20 cellular contexts compared by ENCODE assay signal in genomic region chr1:27858949-27859576, GRCh38. TPM values are rescaled to one million over a fixed set of nuclear protein-coding genes. Genes with fewer than 3 reads are reported as not detected.
DNase-seq lines count a peak whose midpoint lies in the region; ATAC-seq and TF ChIP-seq lines count a peak whose summit lies in the region.
"Had no signal": no experiment of that assay in that cellular context is flagged by ENCODE, and none has a peak within 500 bp of the region (broad histone marks: within the 10 kb centered on the region; RNA-seq: fewer than 3 reads in every experiment).

No MANE protein-coding gene starts in this region.

- H4K20me1 ChIP-seq in OCI-LY7 (ENCODE audit: insufficient read depth, low read length): no peaks in the 10 kb centered on the region

- no peaks in the 10 kb centered on the region for H3K27me3 ChIP-seq in NT2/D1 (ENCODE audit: insufficient read depth, insufficient read length)
- no peaks in the 10 kb centered on the region for H3K27me3 ChIP-seq in right lobe of liver
- H3K27me3 ChIP-seq in sigmoid colon: no peaks in the 10 kb centered on the region
- H3K27me3 ChIP-seq: pancreas, right atrium auricular region, thyroid gland had no signal

- no TSS peak for BruUV-seq in OCI-LY7 (replicated peaks; lab: Mats Ljungman, UMichigan)

- TF ChIP-seq CTCF in right lobe of liver (IDR thresholded peaks at IDR 0.05): no peak
- TF ChIP-seq CTCF in sigmoid colon (IDR thresholded peaks at IDR 0.05): no peak
- TF ChIP-seq CTCF in OCI-LY7 (conservative IDR thresholded peaks at IDR 0.05; ENCODE audit: low read length): no peak

- no peaks in the 10 kb centered on the region for H3K79me2 ChIP-seq in OCI-LY7 (ENCODE audit: insufficient read depth, low read depth, low read length)

- peaks cover 18% of the 10 kb centered on the region for H3K4me1 ChIP-seq in NT2/D1 (ENCODE audit: insufficient read depth, insufficient read length)
- no peaks in the 10 kb centered on the region for H3K4me1 ChIP-seq in right lobe of liver
- H3K4me1 ChIP-seq in sigmoid colon: peaks cover 0 to 11% (median 4%) of the 10 kb centered on the region in 4 donors
- peaks cover 18% of the 10 kb centered on the region for H3K4me1 ChIP-seq in OCI-LY7 (ENCODE audit: insufficient read depth, low read length, poor library complexity, severe bottlenecking)
- H3K4me1 ChIP-seq: pancreas had no signal

- no peak for TF ChIP-seq EP300 in sigmoid colon (IDR thresholded peaks at IDR 0.05)

- DNase-seq in ELF-1 (ENCODE audit: low read depth, low spot score) (peak; percentile 64), NT2/D1 (ENCODE audit: low read depth, low spot score) (no peak), right lobe of liver (no peak), sigmoid colon (peak; percentile 56), OCI-LY7 (ENCODE audit: low spot score) (no peak), mesenteric fat pad (ENCODE audit: low spot score) (no peak)
- no peak for DNase-seq in stimulated activated CD4-positive, alpha-beta T cell treated with anti-CD3 and anti-CD28 coated beads, Interleukin-12 subunit alpha, Interleukin-12 subunit beta, amount 100 ng/mL, for 4 hours
- DNase-seq: activated CD4-positive, alpha-beta T cell treated with anti-CD3 and anti-CD28 coated beads for 36 hours; activated T-cell treated with anti-CD3 and anti-CD28 coated beads, Interleukin-2, amount 50 U/mL, for 48 hours; CD4-positive, alpha-beta memory T cell; DMS153; NCI-H1092; NCI-H187 treated with DMSO at 0.1 percent for 48 hours; NCI-H69; SK-N-SH; stimulated activated naive CD8-positive, alpha-beta T cell treated with anti-CD3 and anti-CD28 coated beads, Interleukin-15, amount 100 ng/mL, for 72 hours; T-helper 17 cell; thyroid gland had no signal

- H3K27ac ChIP-seq in right lobe of liver (no peak overlapping the region), sigmoid colon (peak overlapping the region in 1 of 4 donors; percentile 53), OCI-LY7 (ENCODE audit: low read depth, low read length, poor library complexity, severe bottlenecking) (no peak overlapping the region)
- H3K27ac ChIP-seq: pancreas, right atrium auricular region had no signal

- POLR2A ChIA-PET in OCI-LY7 (lab: Charles Lee): no interaction called here

- ATAC-seq in right lobe of liver: peak in 3 of 4 donors; percentile 14 to 33 (median 23)

- H3K36me3 ChIP-seq in NT2/D1 (ENCODE audit: insufficient read depth, insufficient read length, low read length) (no peaks in the 10 kb centered on the region), right lobe of liver (no peaks in the 10 kb centered on the region), sigmoid colon (no peaks in the 10 kb centered on the region), OCI-LY7 (ENCODE audit: insufficient read depth, low read length) (peaks cover 6% of the 10 kb centered on the region; the same call in 1 of the 2 replicates)
- H3K36me3 ChIP-seq: pancreas, right atrium auricular region, thyroid gland had no signal

- TF ChIP-seq POLR2A in right lobe of liver (IDR thresholded peaks at IDR 0.05): no peak
- TF ChIP-seq POLR2A in sigmoid colon (IDR thresholded peaks at IDR 0.05): no peak

- WGBS in right lobe of liver (ENCODE audit: insufficient coverage, low coverage, low lambda C conversion rate, missing lambda C conversion rate): 82% methylated on average over 7 of the region's 14 CpGs
- WGBS in sigmoid colon, 2 donors: 87 to 90% methylated on average over 14 of the region's 14 CpGs

- H3K4me2 ChIP-seq in OCI-LY7 (ENCODE audit: low read length): no peak overlapping the region
- H3K4me2 ChIP-seq: SK-N-SH had no signal

- H2AFZ ChIP-seq in OCI-LY7 (ENCODE audit: low read length): no peak overlapping the region

- intact Hi-C loops in right lobe of liver (cut with DNase I): loop anchor here in 1 of 2 donors (10.0 kb wide), 1 partner anchor 116 kb away; no protein-coding TSS in a partner anchor
- intact Hi-C loops in sigmoid colon (cut with DNase I): loop anchor here (1.0 kb wide), 1 partner anchor 120 kb away; no protein-coding TSS in a partner anchor
- intact Hi-C loops in OCI-LY7 (cut with micrococcal nuclease; ENCODE audit: unreplicated experiment): loop anchor here (1.0 to 5.0 kb wide), 5 partner anchors 32 to 350 kb away; partner anchors contain the start of gene SMPDL3B

- H3K4me3 ChIP-seq in NT2/D1 (ENCODE audit: insufficient read length, low read depth) (no peak overlapping the region), right lobe of liver (no peak overlapping the region), sigmoid colon (no peak overlapping the region), OCI-LY7 (ENCODE audit: low read depth, low read length, poor library complexity, severe bottlenecking) (no peak overlapping the region)
- H3K4me3 ChIP-seq: pancreas, right atrium auricular region, thyroid gland had no signal

- CTCF ChIA-PET in OCI-LY7 (lab: Charles Lee; ENCODE audit: unreplicated experiment): no interaction called here

- H3K9ac ChIP-seq in NT2/D1 (ENCODE audit: insufficient read length, low read depth): peak overlapping the region; percentile 28
- H3K9ac ChIP-seq: SK-N-SH had no signal

- H3K9me3 ChIP-seq in NT2/D1 (ENCODE audit: insufficient read depth, low read length) (no peaks in the 10 kb centered on the region), right lobe of liver (no peaks in the 10 kb centered on the region), sigmoid colon (no peaks in the 10 kb centered on the region), OCI-LY7 (ENCODE audit: low read length) (no peaks in the 10 kb centered on the region)
- H3K9me3 ChIP-seq: pancreas, right atrium auricular region, SK-N-SH, thyroid gland had no signal

- no peaks in the 10 kb centered on the region for H3K9me2 ChIP-seq in OCI-LY7 (ENCODE audit: insufficient read depth, low read length)
- H3K9me2 ChIP-seq: SK-N-SH had no signal

RNA-seq across cellular contexts. Expression of gene THEMIS2, which starts 13.3 kb away (rescaled TPM):
- total RNA-seq in right lobe of liver (10 to 100 TPM in 1 of 6 experiments, 1 to 10 TPM in 5; 3.3 to 14.3 (median 7.6) TPM), sigmoid colon (10 to 100 TPM; 13.7 to 23.5 (median 18.9) TPM), OCI-LY7 (2022) (15.4 and 20.3 TPM in 2 replicates), mesenteric fat pad (64.9 TPM)
- polyA plus RNA-seq in sigmoid colon: 10 to 100 TPM in 2 of 3 donors, 1 to 10 TPM in 1; 9.0 to 32.2 (median 14.8) TPM
- 0.98 and 4.1 TPM in 2 replicates for total RNA-seq in OCI-LY7 (2014; rRNA removed; shearing (Covaris generic))

RNA-seq across cellular contexts. Expression of gene PPP1R8, which starts 28.5 kb away (rescaled TPM):
- 10 to 100 TPM; 12.4 to 18.6 (median 13.0) TPM for total RNA-seq in right lobe of liver
- 10 to 100 TPM; 25.8 to 37.5 (median 36.1) TPM for total RNA-seq in sigmoid colon
- polyA plus RNA-seq in sigmoid colon: 10 to 100 TPM; 31.2 to 31.8 (median 31.7) TPM
- total RNA-seq in OCI-LY7 (2014; rRNA removed; shearing (Covaris generic)): 71.3 and 72.4 TPM in 2 replicates
- total RNA-seq in OCI-LY7 (2022): 57.3 and 58.0 TPM in 2 replicates
- 35.3 TPM for total RNA-seq in mesenteric fat pad

RNA-seq across cellular contexts. Expression of gene RPA2, which starts 55.3 kb away (rescaled TPM):
- total RNA-seq in right lobe of liver: 10 to 100 TPM in 5 of 6 experiments, 1 to 10 TPM in 1; 10.0 to 17.6 (median 11.8) TPM
- total RNA-seq in sigmoid colon: 10 to 100 TPM; 13.8 to 30.0 (median 23.2) TPM
- 10 to 100 TPM; 26.4 to 34.9 (median 26.6) TPM for polyA plus RNA-seq in sigmoid colon
- total RNA-seq in OCI-LY7 (2014; rRNA removed; shearing (Covaris generic)): 56.8 and 74.4 TPM in 2 replicates
- total RNA-seq in OCI-LY7 (2022): 44.3 and 52.7 TPM in 2 replicates
- total RNA-seq in mesenteric fat pad: 31.6 TPM

Comparison
In these comparisons a context has a peak if more than half of its experiments do, and no peak if none do; other contexts are left out.
1. DNase-seq: peak in ELF-1 (single experiment) and sigmoid colon (single experiment); none in NT2/D1 (single experiment), right lobe of liver (0 of 3), OCI-LY7 (single experiment), stimulated activated CD4-positive, alpha-beta T cell treated with anti-CD3 and anti-CD28 coated beads, Interleukin-12 subunit alpha, Interleukin-12 subunit beta, amount 100 ng/mL, for 4 hours (single experiment) and mesenteric fat pad (single experiment).